Comparison of ENCODE assay signal across 9 cellular contexts in genomic region chr12:120121766-120122293, GRCh38. TPM values are rescaled to one million over a fixed set of nuclear protein-coding genes. Genes with fewer than 3 reads are reported as not detected.
DNase-seq lines count a peak whose midpoint lies in the region; ATAC-seq, FAIRE-seq and TF ChIP-seq lines count a peak whose summit lies in the region.
"Had no signal": no experiment of that assay in that cellular context is flagged by ENCODE, and none has a peak within 500 bp of the region (broad histone marks: within the 10 kb centered on the region; RNA-seq: fewer than 3 reads in every experiment).

No MANE protein-coding gene starts in this region.

- FAIRE-seq in D721Med (lab: Jason Lieb, UNC): no peak

- TF ChIP-seq CTCF in D721Med (IDR thresholded peaks at IDR 0.05; ENCODE audit: insufficient read depth, missing control alignments): no peak

- ATAC-seq in GM18520 (IDR thresholded peaks at IDR 0.05; ENCODE audit: unreplicated experiment): peak; percentile 24
- peak; percentile 41 for ATAC-seq in GM21528 (IDR thresholded peaks at IDR 0.05; ENCODE audit: low FRiP score, unreplicated experiment)
- ATAC-seq in HG03460 (IDR thresholded peaks at IDR 0.05; ENCODE audit: unreplicated experiment): peak; percentile 25
- no peak for ATAC-seq in left colon

- intact Hi-C loops in left colon (cut with DNase I, micrococcal nuclease): no loop called here

- DNase-seq in fibroblast of gingiva (ENCODE audit: low read depth) (peak; percentile 22), left colon (no peak), cerebellum (ENCODE audit: low spot score) (no peak), D721Med (ENCODE audit: insufficient read length, low spot score) (no peak), T1000 (lab: John Stamatoyannopoulos, UW) (no peak)
- DNase-seq: NCI-H446 treated with DMSO at 0.1 percent for 48 hours had no signal

RNA-seq across cellular contexts. Expression of gene RAB35, which starts 5.3 kb away (rescaled TPM):
- total RNA-seq in left colon: 10 to 100 TPM; 47.8 to 52.7 TPM
- 21.5 TPM for total RNA-seq in cerebellum
